ENCODE assay signal across 10 cellular contexts in the genomic region with DNA sequence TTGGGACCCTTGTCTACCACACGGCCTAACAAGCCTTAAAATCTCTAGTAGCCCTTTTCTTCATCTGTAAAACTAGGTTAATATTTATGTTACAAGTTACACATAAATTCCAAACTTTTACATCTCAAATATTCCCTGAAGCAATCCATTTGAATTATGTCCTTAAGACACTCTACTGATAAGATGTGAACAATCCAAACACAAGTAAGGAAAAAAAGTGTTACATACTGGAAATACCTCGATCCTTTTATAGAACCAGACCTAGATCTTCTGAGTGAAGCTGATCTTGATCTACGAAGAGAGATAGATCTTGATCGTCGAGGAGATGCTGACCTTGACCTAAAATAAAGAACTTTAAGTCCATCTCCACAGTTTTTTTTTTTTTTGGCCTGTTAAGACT. TPM values are rescaled to one million over a fixed set of nuclear protein-coding genes. Genes with fewer than 3 reads are reported as not detected.
DNase-seq lines count a peak whose midpoint lies in the region; ATAC-seq and TF ChIP-seq lines count a peak whose summit lies in the region.
"Had no signal": no experiment of that assay in that cellular context is flagged by ENCODE, and none has a peak within 500 bp of the region (broad histone marks: within the 10 kb centered on the region; RNA-seq: fewer than 3 reads in every experiment).

No MANE protein-coding gene starts in this region.

- H3K9me3 ChIP-seq in H9 (ENCODE audit: control insufficient read depth, low read depth, low read length) (no peaks in the 10 kb centered on the region), suprapubic skin (no peaks in the 10 kb centered on the region)

- no peak for DNase-seq in H9
- no peak for DNase-seq in activated naive CD4-positive, alpha-beta T cell treated with anti-CD3 and anti-CD28 coated beads, Interleukin-2, amount 50 U/mL, for 72 hours (ENCODE audit: low spot score in 2 of 2)
- no peak for DNase-seq in memory B cell (ENCODE audit: low spot score in 2 of 2)
- DNase-seq in KBM-7: no peak
- no peak for DNase-seq in suprapubic skin (ENCODE audit: low spot score in 2 of 2)
- DNase-seq in stimulated activated CD4-positive, alpha-beta T cell treated with anti-CD3 and anti-CD28 coated beads, Interleukin-2, amount 100 ng/mL, for 48 hours: no peak
- DNase-seq: effector CD8-positive, alpha-beta T cell; NCI-H345 had no signal

- TF ChIP-seq CTCF in H9 (conservative IDR thresholded peaks at IDR 0.05): no peak
- TF ChIP-seq CTCF in suprapubic skin (IDR thresholded peaks at IDR 0.05): no peak

- no peak overlapping the region for H3K23ac ChIP-seq in H9 (ENCODE audit: insufficient read length, low read depth, low read length)

- H3K27me3 Mint-ChIP-seq in H9 (ENCODE audit: low read depth) (peaks cover 5% of the 10 kb centered on the region), memory B cell (no peaks in the 10 kb centered on the region)

- no peaks in the 10 kb centered on the region for H3K79me1 ChIP-seq in H9 (ENCODE audit: insufficient read depth, low read depth, low read length, poor library complexity, severe bottlenecking)

- no peak overlapping the region for H3T11ph ChIP-seq in H9 (ENCODE audit: low read length)

- H3K4me3 ChIP-seq in ACC112 (ENCODE audit: low read depth, low read length) (peak overlapping the region; percentile 87), suprapubic skin (no peak overlapping the region)

- no peak for TF ChIP-seq EP300 in suprapubic skin (IDR thresholded peaks at IDR 0.05)

- H3K27me3 ChIP-seq in ACC112 (ENCODE audit: insufficient read depth, low read length) (no peaks in the 10 kb centered on the region), H9 (ENCODE audit: insufficient read depth, low read length) (no peaks in the 10 kb centered on the region), suprapubic skin (no peaks in the 10 kb centered on the region)

- no peak overlapping the region for H2AK5ac ChIP-seq in H9 (ENCODE audit: insufficient read length, low read length)

- no peak overlapping the region for H2BK20ac ChIP-seq in H9 (ENCODE audit: low read depth, low read length, poor library complexity, severe bottlenecking)

- H3K14ac ChIP-seq in H9 (ENCODE audit: insufficient read depth, low read length): no peak overlapping the region

- H3K9ac ChIP-seq in H9 (ENCODE audit: extremely low read depth, insufficient read length, low read length): no peak overlapping the region

- H2BK5ac ChIP-seq in H9 (ENCODE audit: insufficient read length, low read length): no peak overlapping the region

- H3K36me3 ChIP-seq in ACC112 (ENCODE audit: insufficient read depth, low read length) (peaks cover 62% of the 10 kb centered on the region), suprapubic skin (peaks cover 64% of the 10 kb centered on the region)

- H3K4me1 Mint-ChIP-seq in H9 (peaks cover 44% of the 10 kb centered on the region in 2 experiments), memory B cell (peaks cover 40% of the 10 kb centered on the region)

- H3K27ac Mint-ChIP-seq in H9 (peak overlapping the region in 2 of 3 experiments; percentile 81 to 95; a peak in 5 of 7 replicates), memory B cell (peak overlapping the region; percentile 100)
- H3K27ac Mint-ChIP-seq in activated naive CD4-positive, alpha-beta T cell treated with anti-CD3 and anti-CD28 coated beads, Interleukin-2, amount 50 U/mL, for 72 hours: peak overlapping the region; percentile 98 to 100

- H3K9me3 Mint-ChIP-seq in H9 (peaks cover 3 to 6% of the 10 kb centered on the region in 2 experiments; a peak in 4 of 5 replicates), memory B cell (no peaks in the 10 kb centered on the region)
- no peaks in the 10 kb centered on the region for H3K9me3 Mint-ChIP-seq in activated naive CD4-positive, alpha-beta T cell treated with anti-CD3 and anti-CD28 coated beads, Interleukin-2, amount 50 U/mL, for 72 hours

- no peak for ATAC-seq in activated naive CD4-positive, alpha-beta T cell treated with anti-CD3 and anti-CD28 coated beads, Interleukin-2, amount 50 U/mL, for 72 hours
- ATAC-seq in memory B cell (ENCODE audit: low read depth) (no peak), GM19324 (IDR thresholded peaks at IDR 0.05; ENCODE audit: low FRiP score, unreplicated experiment) (no peak)

- no peak overlapping the region for H4K5ac ChIP-seq in H9 (ENCODE audit: insufficient read length, low read depth, low read length)

- no peaks in the 10 kb centered on the region for H4K20me1 ChIP-seq in H9 (ENCODE audit: control insufficient read depth, insufficient read depth, insufficient read length)

- no peak overlapping the region for H3K4ac ChIP-seq in H9 (ENCODE audit: low read depth, low read length)

- peaks cover 5% of the 10 kb centered on the region for H3K23me2 ChIP-seq in H9 (ENCODE audit: insufficient read length, low read depth, low read length, poor library complexity, severe bottlenecking)

- no peak overlapping the region for H3K4me2 ChIP-seq in H9 (ENCODE audit: insufficient read depth, insufficient read length, low read length)

- no peak overlapping the region for H3K18ac ChIP-seq in H9 (ENCODE audit: insufficient read length, low read depth, low read length)

- H3K79me2 ChIP-seq in ACC112 (ENCODE audit: control insufficient read depth, insufficient read depth, low read length, unreplicated experiment) (peaks cover 78% of the 10 kb centered on the region), H9 (ENCODE audit: insufficient read depth, low read length) (peaks cover 20% of the 10 kb centered on the region)

- no peak overlapping the region for H2BK12ac ChIP-seq in H9 (ENCODE audit: insufficient read length, low read depth, low read length)

- H3K27ac ChIP-seq in ACC112 (ENCODE audit: low read depth, low read length) (peak overlapping the region; percentile 6; the same call in 1 of the 2 replicates), H9 (ENCODE audit: insufficient read length, low read depth, low read length) (no peak overlapping the region), suprapubic skin (no peak overlapping the region)

- no peak for TF ChIP-seq POLR2A in suprapubic skin (IDR thresholded peaks at IDR 0.05)

- in situ Hi-C loops in KBM-7 (cut with MboI; ENCODE audit: low pct_unique_long_range_greater_than_20kb, low sequenced_read_pairs): loop anchor here (25.0 kb wide), 1 partner anchor 436 kb away; no protein-coding TSS in a partner anchor

- no peak overlapping the region for H2BK120ac ChIP-seq in H9 (ENCODE audit: low read depth, low read length, poor library complexity, severe bottlenecking)

- H3K4me3 Mint-ChIP-seq in H9: peak overlapping the region; percentile 70 to 100
- H3K4me3 Mint-ChIP-seq in memory B cell: no peak overlapping the region

- no peak overlapping the region for H3K56ac ChIP-seq in H9 (ENCODE audit: insufficient read length, low read depth, low read length)

- H2BK15ac ChIP-seq in H9 (ENCODE audit: low read depth, low read length): no peak overlapping the region

- no CpG with 5 or more reads among the region's 5 CpGs for WGBS in H9 (ENCODE audit: extremely low coverage, insufficient read length, low lambda C conversion rate)
- WGBS in suprapubic skin: 60% methylated on average over 5 of the region's 5 CpGs

- H3K4me1 ChIP-seq in ACC112 (ENCODE audit: control insufficient read depth, insufficient read depth, low read length, unreplicated experiment) (peaks cover 53% of the 10 kb centered on the region), H9 (ENCODE audit: insufficient read depth, low read length) (no peaks in the 10 kb centered on the region), suprapubic skin (peaks cover 45% of the 10 kb centered on the region)

- peaks cover 72 to 81% (median 79%) of the 10 kb centered on the region in 3 experiments for H3K36me3 Mint-ChIP-seq in H9 (ENCODE audit: insufficient read depth in 1 of 3, low read depth in 3 of 3)
- H3K36me3 Mint-ChIP-seq in activated naive CD4-positive, alpha-beta T cell treated with anti-CD3 and anti-CD28 coated beads, Interleukin-2, amount 50 U/mL, for 72 hours: peaks cover 61 to 76% of the 10 kb centered on the region in 2 donors
- peaks cover 39% of the 10 kb centered on the region for H3K36me3 Mint-ChIP-seq in memory B cell

- H4K8ac ChIP-seq in H9 (replicated peaks; ENCODE audit: insufficient read length, low read depth, low read length): no peak overlapping the region

- no peak overlapping the region for H4K91ac ChIP-seq in H9 (ENCODE audit: insufficient read length, low read depth, low read length)

- H2AFZ ChIP-seq in ACC112 (ENCODE audit: low read length, unreplicated experiment) (no peak overlapping the region), H9 (ENCODE audit: low read length) (no peak overlapping the region)

RNA-seq across cellular contexts. Expression of a gene that starts 3.3 kb away (rescaled TPM):
- total RNA-seq in H9 (2021): 576 and 589 TPM in 2 replicates
- total RNA-seq in activated naive CD4-positive, alpha-beta T cell treated with anti-CD3 and anti-CD28 coated beads, Interleukin-2, amount 50 U/mL, for 72 hours: 100 to 1,000 TPM; 236 to 294 TPM
- total RNA-seq in suprapubic skin: 100 to 1,000 TPM in 1 of 4 donors, 10 to 100 TPM in 3; 90.4 to 144 (median 94.2) TPM

RNA-seq across cellular contexts. Expression of a gene that starts 30.2 kb away (rescaled TPM):
- total RNA-seq in H9 (2021) (21.9 and 22.1 TPM in 2 replicates), suprapubic skin (1 to 10 TPM; 3.9 to 7.7 (median 4.7) TPM)
- 10 to 100 TPM; 23.8 to 25.4 TPM for total RNA-seq in activated naive CD4-positive, alpha-beta T cell treated with anti-CD3 and anti-CD28 coated beads, Interleukin-2, amount 50 U/mL, for 72 hours
